8 cellular contexts compared by ENCODE assay signal in genomic region chr15:101070502-101071273, GRCh38.
DNase-seq lines count a peak whose midpoint lies in the region; ATAC-seq and TF ChIP-seq lines count a peak whose summit lies in the region.

No MANE protein-coding gene starts in this region.

- no peak for TF ChIP-seq CTCF in adrenal gland (IDR thresholded peaks at IDR 0.05)

- H3K9me3 ChIP-seq in adrenal gland (replicated peaks in 1 of 3) = no peaks in the 10 kb centered on the region

- 54 to 65% (median 61%) methylated on average over 6 of the region's 6 CpGs for WGBS in adrenal gland, 4 donors
- 69% methylated on average over 6 of the region's 6 CpGs for WGBS in urinary bladder

- H3K4me1 ChIP-seq in adrenal gland (replicated peaks in 1 of 2) (peaks cover 0 to 14% of the 10 kb centered on the region in 2 donors), urinary bladder (ENCODE audit: insufficient read depth) (no peaks in the 10 kb centered on the region)

- DNase-seq in ACHN = peak; percentile 10
- peak; percentile 76 for DNase-seq in HuH-7 (ENCODE audit: low spot score)
- peak in 1 of 7 donors; percentile 32 for DNase-seq in adrenal gland
- peak; percentile 89 for DNase-seq in iris pigment epithelial cell (ENCODE audit: low read depth)
- DNase-seq in NCI-H1930 (lab: John Stamatoyannopoulos, UW) = no peak
- DNase-seq in stimulated activated naive CD4-positive, alpha-beta T cell treated with Interleukin-2 at 50 U/mL for 16 hours (lab: John Stamatoyannopoulos, UW) = no peak

- H3K4me3 ChIP-seq in adrenal gland = no peak overlapping the region
- H3K4me3 ChIP-seq in urinary bladder (ENCODE audit: low read depth, low read length) = no peak overlapping the region

- H3K27me3 ChIP-seq in adrenal gland = no peaks in the 10 kb centered on the region

- ATAC-seq in GM21447 (IDR thresholded peaks at IDR 0.05; ENCODE audit: unreplicated experiment) = no peak

- TF ChIP-seq POLR2A in adrenal gland (IDR thresholded peaks at IDR 0.05) = no peak

- in situ Hi-C loops in ACHN (cut with HindIII; ENCODE audit: low pct_ligation_motif_present, low pct_unique_long_range_greater_than_20kb, low sequenced_read_pairs) = no loop called here

- H3K36me3 ChIP-seq in adrenal gland (replicated peaks in 1 of 2) (no peaks in the 10 kb centered on the region), urinary bladder (ENCODE audit: insufficient read depth) (no peaks in the 10 kb centered on the region)

- peak overlapping the region in 4 of 5 donors; percentile 19 to 91 (median 56) for H3K27ac ChIP-seq in adrenal gland
- peak overlapping the region; percentile 78 for H3K27ac ChIP-seq in urinary bladder (ENCODE audit: low read depth)

- intact Hi-C loops in adrenal gland (cut with DNase I) = no loop called here

Comparison
In these comparisons a context has a peak if more than half of its experiments do, and no peak if none do; other contexts are left out.
1. DNase-seq: peak in ACHN (single experiment), HuH-7 (single experiment) and iris pigment epithelial cell (single experiment); none in NCI-H1930 (0 of 2) and stimulated activated naive CD4-positive, alpha-beta T cell treated with Interleukin-2 at 50 U/mL for 16 hours (single experiment).